In the genomic region with DNA sequence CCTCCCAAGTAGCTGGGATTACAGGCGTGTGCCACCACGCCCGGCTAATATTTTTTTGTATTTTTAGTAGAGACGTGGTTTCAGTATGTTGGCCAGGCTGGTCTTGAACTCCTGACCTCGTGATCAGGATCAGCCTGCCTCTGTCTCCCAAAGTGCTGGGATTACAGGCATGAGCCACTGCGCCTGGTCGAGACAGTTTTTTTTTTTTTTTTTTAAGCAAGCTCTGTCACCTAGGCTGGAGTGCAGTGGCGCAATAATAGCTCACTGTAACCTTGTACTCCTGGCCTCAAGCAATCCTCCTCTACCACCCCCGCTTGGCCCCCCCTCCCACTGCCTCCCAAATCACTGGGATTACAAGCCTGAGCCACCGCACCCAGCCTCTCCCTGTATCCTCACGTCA, we compare ENCODE assay signal across 23 cellular contexts. TPM values are rescaled to one million over a fixed set of nuclear protein-coding genes. Genes with fewer than 3 reads are reported as not detected.
"Had no signal": no experiment of that assay in that cellular context is flagged by ENCODE, and none has a peak within 500 bp of the region (broad histone marks: within the 10 kb centered on the region; RNA-seq: fewer than 3 reads in every experiment).

No MANE protein-coding gene starts in this region.

- H3K9me3 ChIP-seq: gastroesophageal sphincter, heart left ventricle, ovary, sigmoid colon had no signal

- H3K27me3 ChIP-seq: cardiac muscle cell, neural progenitor cell, ovary had no signal

- H3K36me3 ChIP-seq: cardiac muscle cell, gastroesophageal sphincter, heart left ventricle, neural progenitor cell, ovary, sigmoid colon, WERI-Rb-1 had no signal

- H3K27ac ChIP-seq: cardiac muscle cell, gastroesophageal sphincter, heart left ventricle, neural progenitor cell, ovary, sigmoid colon, WERI-Rb-1 had no signal

- H3K4me3 ChIP-seq: cardiac muscle cell, gastroesophageal sphincter, heart left ventricle, neural progenitor cell, ovary, sigmoid colon had no signal

- H3K4me1 ChIP-seq: gastroesophageal sphincter, neural progenitor cell, sigmoid colon had no signal

- H3K9ac ChIP-seq: neural progenitor cell had no signal

- DNase-seq: activated CD4-positive, alpha-beta T cell treated with anti-CD3 and anti-CD28 coated beads for 1 hour; activated CD8-positive, alpha-beta memory T cell treated with anti-CD3 and anti-CD28 coated beads for 24 hours; activated CD8-positive, alpha-beta memory T cell treated with anti-CD3 and anti-CD28 coated beads, Interleukin-2, amount 50 U/mL, for 48 hours; activated effector memory CD4-positive, alpha-beta T cell treated with anti-CD3 and anti-CD28 coated beads, Interleukin-2, amount 50 U/mL, for 16 hours; activated T-cell treated with anti-CD3 and anti-CD28 coated beads, Interleukin-2, amount 50 U/mL, for 48 hours; amniotic stem cell; endodermal cell; heart left ventricle; left ventricle myocardium superior; mesendoderm; naive thymus-derived CD4-positive, alpha-beta T cell; ovary; sigmoid colon; stimulated activated CD4-positive, alpha-beta T cell treated with anti-CD3 and anti-CD28 coated beads, Interleukin-4, amount 100 ng/mL, for 4 hours; stimulated activated naive B cell treated with anti-CD40 and anti-IgM and Interleukin-4, amounts not matched to agents 10 μg/mL and 1 μg/mL and 100 μg/mL, for 72 hours; SW 1271; WERI-Rb-1 had no signal

- ATAC-seq: activated naive CD4-positive, alpha-beta T cell treated with anti-CD3 and anti-CD28 coated beads, Interleukin-2, amount 50 U/mL, for 72 hours; gastroesophageal sphincter; heart left ventricle; left ventricle myocardium superior; naive thymus-derived CD4-positive, alpha-beta T cell; stimulated activated naive B cell treated with anti-CD40 and anti-IgM and Interleukin-4, amounts not matched to agents 10 μg/mL and 1 μg/mL and 100 μg/mL, for 72 hours had no signal

RNA-seq across cellular contexts. Expression of a gene that starts 9.0 kb away (rescaled TPM):
- total RNA-seq: activated naive CD4-positive, alpha-beta T cell treated with anti-CD3 and anti-CD28 coated beads, Interleukin-2, amount 50 U/mL, for 72 hours; sigmoid colon; T-helper 2 cell treated with Interferon-gamma antibody and Interleukin-4, amounts not matched to agents 100 ng/mL and 5 ng/mL, for 36 hours had no signal
- polyA plus RNA-seq: cardiac muscle cell had no signal

RNA-seq across cellular contexts. Expression of a gene that starts 17.3 kb away (rescaled TPM):
- total RNA-seq: urinary bladder had no signal
- polyA plus RNA-seq: naive thymus-derived CD4-positive, alpha-beta T cell; sigmoid colon had no signal

RNA-seq across cellular contexts. Expression of a gene that starts 23.1 kb away (rescaled TPM):
- total RNA-seq: gastroesophageal sphincter, sigmoid colon had no signal
